ENCODE assay signal across 1 cellular context in the genomic region with DNA sequence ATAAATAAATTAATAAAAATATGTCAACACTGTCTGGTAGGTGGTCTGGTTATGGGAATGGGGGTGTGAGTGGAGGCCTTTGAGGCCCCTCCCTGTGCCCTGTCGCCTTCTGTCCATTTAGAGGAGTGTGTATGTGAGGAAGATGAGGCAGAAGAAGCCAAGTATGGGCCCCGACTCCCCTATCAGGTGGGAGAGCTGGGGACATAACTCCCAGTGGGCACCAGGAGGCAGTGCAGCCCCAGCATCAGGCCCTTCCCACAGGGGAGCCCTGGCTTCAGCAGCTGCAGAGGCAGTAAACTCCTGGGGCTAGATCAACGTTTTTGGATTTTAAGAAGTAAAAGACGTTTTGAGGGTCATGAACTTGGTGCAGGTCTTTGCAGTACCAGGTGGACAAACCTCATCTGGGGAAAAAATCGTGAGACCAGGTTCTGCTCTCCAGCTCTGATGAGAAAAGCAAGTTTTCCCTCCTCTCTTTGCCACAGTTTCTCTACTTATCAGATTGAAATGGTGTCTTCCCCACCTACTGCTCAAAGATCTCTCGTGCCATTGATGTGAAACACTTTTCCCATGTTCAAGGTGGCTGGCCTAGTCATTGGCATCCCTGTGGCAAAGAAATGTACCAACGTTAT.
TF ChIP-seq lines count a peak whose summit lies in the region.

No MANE protein-coding gene starts in this region.

TF ChIP-seq in WTC11, 78 proteins besides CTCF, POLR2A, EP300 and RAD21 (continued from another document):
- no peak for TF ChIP-seq ZBTB43 (CRISPR knock-in tag; IDR thresholded peaks at IDR 0.05)
- TF ChIP-seq EMX1 (CRISPR knock-in tag; IDR thresholded peaks at IDR 0.05) = no peak
- TF ChIP-seq, protein P1, sequence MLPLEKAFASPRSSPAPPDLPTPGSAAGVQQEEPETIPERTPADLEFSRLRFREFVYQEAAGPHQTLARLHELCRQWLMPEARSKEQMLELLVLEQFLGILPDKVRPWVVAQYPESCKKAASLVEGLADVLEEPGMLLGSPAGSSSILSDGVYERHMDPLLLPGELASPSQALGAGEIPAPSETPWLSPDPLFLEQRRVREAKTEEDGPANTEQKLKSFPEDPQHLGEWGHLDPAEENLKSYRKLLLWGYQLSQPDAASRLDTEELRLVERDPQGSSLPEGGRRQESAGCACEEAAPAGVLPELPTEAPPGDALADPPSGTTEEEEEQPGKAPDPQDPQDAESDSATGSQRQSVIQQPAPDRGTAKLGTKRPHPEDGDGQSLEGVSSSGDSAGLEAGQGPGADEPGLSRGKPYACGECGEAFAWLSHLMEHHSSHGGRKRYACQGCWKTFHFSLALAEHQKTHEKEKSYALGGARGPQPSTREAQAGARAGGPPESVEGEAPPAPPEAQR (CRISPR knock-in tag; IDR thresholded peaks at IDR 0.05) = no peak
- no peak for TF ChIP-seq SMAD4 (CRISPR knock-in tag; IDR thresholded peaks at IDR 0.05)
- TF ChIP-seq NFYB (CRISPR knock-in tag; conservative IDR thresholded peaks at IDR 0.05; ENCODE audit: low read depth) = no peak
- TF ChIP-seq MLX (CRISPR knock-in tag; IDR thresholded peaks at IDR 0.05) = no peak
- TF ChIP-seq E2F4 (CRISPR knock-in tag; IDR thresholded peaks at IDR 0.05; ENCODE audit: borderline replicate concordance, low read depth) = no peak
- TF ChIP-seq TP53 (CRISPR knock-in tag; IDR thresholded peaks at IDR 0.05) = no peak
- no peak for TF ChIP-seq ZNF423 (CRISPR knock-in tag; IDR thresholded peaks at IDR 0.05)
